22 cellular contexts compared by ENCODE assay signal in genomic region chr10:57351076-57351475, GRCh38.
DNase-seq lines count a peak whose midpoint lies in the region; ATAC-seq and TF ChIP-seq lines count a peak whose summit lies in the region.
"Had no signal": no experiment of that assay in that cellular context is flagged by ENCODE, and none has a peak within 500 bp of the region (broad histone marks: within the 10 kb centered on the region; RNA-seq: fewer than 3 reads in every experiment).

No MANE protein-coding gene starts in this region.

- no peaks in the 10 kb centered on the region for H3K4me1 ChIP-seq in endodermal cell (ENCODE audit: control insufficient read depth, insufficient read depth, low read length)
- H3K4me1 ChIP-seq in Caco-2: no peaks in the 10 kb centered on the region
- H3K4me1 ChIP-seq: A549; BLaER1 treated with 17β-estradiol and CSF1 and Interleukin-3, amounts not matched to agents 10 nM and 100 nM had no signal

- H3K27ac Mint-ChIP-seq in stimulated activated naive CD8-positive, alpha-beta T cell treated with anti-CD3 and anti-CD28 coated beads, Interleukin-15, amount 100 ng/mL, for 72 hours: no peak overlapping the region
- H3K27ac Mint-ChIP-seq in chondrocyte (ENCODE audit: unreplicated experiment) (no peak overlapping the region), endodermal cell (no peak overlapping the region), Caco-2 (ENCODE audit: unreplicated experiment) (no peak overlapping the region)
- H3K27ac Mint-ChIP-seq in activated T-helper 2 cell treated with anti-CD3 and anti-CD28 coated beads, Interferon-gamma antibody, Interleukin-2, Interleukin-4, amounts not matched to agents 10 μg/mL and 5 μg/mL and 100 μg/mL, durations not matched to agents 14 hours and 24 hours and 36 hours: no peak overlapping the region
- H3K27ac Mint-ChIP-seq: B cell; CD4-positive, alpha-beta T cell; CD8-positive, alpha-beta T cell had no signal

- intact Hi-C loops in Caco-2 (cut with micrococcal nuclease; ENCODE audit: unreplicated experiment): no loop called here
- intact Hi-C loops in activated T-helper 2 cell treated with anti-CD3 and anti-CD28 coated beads, Interferon-gamma antibody, Interleukin-2, Interleukin-4, amounts not matched to agents 10 μg/mL and 5 μg/mL and 100 μg/mL, durations not matched to agents 14 hours and 24 hours and 36 hours (cut with micrococcal nuclease): no loop called here

- POLR2A ChIA-PET in Caco-2 (lab: Charles Lee): no interaction called here

- 83 to 100% methylated on average over 1 to 2 of the region's 2 CpGs for WGBS in endodermal cell (ENCODE audit: insufficient coverage in 1 of 2, insufficient read length in 1 of 2), 2 experiments

- DNase-seq in stimulated activated naive CD8-positive, alpha-beta T cell treated with anti-CD3 and anti-CD28 coated beads, Interleukin-15, amount 100 ng/mL, for 72 hours: no peak
- no peak for DNase-seq in stimulated activated naive CD8-positive, alpha-beta T cell treated with anti-CD3 and anti-CD28 coated beads, Interleukin-15, Interleukin-2, amounts not matched to agents 100 U/mL and 50 U/mL, for 24 hours
- peak; percentile 72 for DNase-seq in chondrocyte (ENCODE audit: low spot score)
- peak; percentile 42 for DNase-seq in endodermal cell
- DNase-seq in Caco-2: no peak
- DNase-seq in activated T-helper 2 cell treated with anti-CD3 and anti-CD28 coated beads, Interferon-gamma antibody, Interleukin-2, Interleukin-4, amounts not matched to agents 10 μg/mL and 5 μg/mL and 100 μg/mL, durations not matched to agents 14 hours and 24 hours and 36 hours (ENCODE audit: low spot score): no peak
- DNase-seq: AML-193; CD4-positive, alpha-beta T cell; CD8-positive, alpha-beta T cell; DMS 273 treated with DMSO at 0.1 percent for 48 hours; DMS153; DMS79; DND-41; EL; GDM1 had no signal

- no peaks in the 10 kb centered on the region for H3K4me1 Mint-ChIP-seq in stimulated activated naive CD8-positive, alpha-beta T cell treated with anti-CD3 and anti-CD28 coated beads, Interleukin-15, amount 100 ng/mL, for 72 hours
- H3K4me1 Mint-ChIP-seq in chondrocyte (ENCODE audit: low read depth) (no peaks in the 10 kb centered on the region), endodermal cell (no peaks in the 10 kb centered on the region), Caco-2 (ENCODE audit: low read depth, unreplicated experiment) (no peaks in the 10 kb centered on the region)
- no peaks in the 10 kb centered on the region for H3K4me1 Mint-ChIP-seq in activated T-helper 2 cell treated with anti-CD3 and anti-CD28 coated beads, Interferon-gamma antibody, Interleukin-2, Interleukin-4, amounts not matched to agents 10 μg/mL and 5 μg/mL and 100 μg/mL, durations not matched to agents 14 hours and 24 hours and 36 hours (ENCODE audit: low read depth)
- H3K4me1 Mint-ChIP-seq: B cell had no signal

- no peaks in the 10 kb centered on the region for H3K36me3 ChIP-seq in endodermal cell (ENCODE audit: control insufficient read depth, insufficient read depth, low read length)
- no peaks in the 10 kb centered on the region for H3K36me3 ChIP-seq in Caco-2 (ENCODE audit: control insufficient read depth, insufficient read depth, low read length)
- H3K36me3 ChIP-seq: BLaER1 treated with 17β-estradiol and CSF1 and Interleukin-3, amounts not matched to agents 10 nM and 100 nM had no signal

- CTCF ChIA-PET in Caco-2 (lab: Charles Lee): no interaction called here

- peaks cover 0 to 12% of the 10 kb centered on the region in 2 donors for H3K9me3 Mint-ChIP-seq in stimulated activated naive CD8-positive, alpha-beta T cell treated with anti-CD3 and anti-CD28 coated beads, Interleukin-15, amount 100 ng/mL, for 72 hours
- H3K9me3 Mint-ChIP-seq in chondrocyte (ENCODE audit: low read depth) (peaks cover 10% of the 10 kb centered on the region), endodermal cell (peaks cover 10% of the 10 kb centered on the region), Caco-2 (ENCODE audit: unreplicated experiment) (peaks cover 11% of the 10 kb centered on the region)
- peaks cover 19% of the 10 kb centered on the region for H3K9me3 Mint-ChIP-seq in activated T-helper 2 cell treated with anti-CD3 and anti-CD28 coated beads, Interferon-gamma antibody, Interleukin-2, Interleukin-4, amounts not matched to agents 10 μg/mL and 5 μg/mL and 100 μg/mL, durations not matched to agents 14 hours and 24 hours and 36 hours

- peaks cover 7% of the 10 kb centered on the region for H3K9me3 ChIP-seq in endodermal cell (ENCODE audit: control insufficient read depth, low read length)
- peaks cover 6% of the 10 kb centered on the region; the same call in 1 of the 2 replicates for H3K9me3 ChIP-seq in Caco-2
- H3K9me3 ChIP-seq: A549; BLaER1 treated with 17β-estradiol and CSF1 and Interleukin-3, amounts not matched to agents 10 nM and 100 nM had no signal

- H3K36me3 Mint-ChIP-seq in chondrocyte (ENCODE audit: low read depth) (no peaks in the 10 kb centered on the region), endodermal cell (ENCODE audit: low read depth) (no peaks in the 10 kb centered on the region), Caco-2 (ENCODE audit: insufficient read depth, unreplicated experiment) (no peaks in the 10 kb centered on the region)
- no peaks in the 10 kb centered on the region for H3K36me3 Mint-ChIP-seq in activated T-helper 2 cell treated with anti-CD3 and anti-CD28 coated beads, Interferon-gamma antibody, Interleukin-2, Interleukin-4, amounts not matched to agents 10 μg/mL and 5 μg/mL and 100 μg/mL, durations not matched to agents 14 hours and 24 hours and 36 hours (ENCODE audit: low read depth)
- H3K36me3 Mint-ChIP-seq: CD8-positive, alpha-beta T cell had no signal

- no peak overlapping the region for H3K4me3 Mint-ChIP-seq in stimulated activated naive CD8-positive, alpha-beta T cell treated with anti-CD3 and anti-CD28 coated beads, Interleukin-15, amount 100 ng/mL, for 72 hours
- no peak overlapping the region for H3K4me3 Mint-ChIP-seq in chondrocyte (ENCODE audit: unreplicated experiment)
- H3K4me3 Mint-ChIP-seq in endodermal cell: no peak overlapping the region
- no peak overlapping the region for H3K4me3 Mint-ChIP-seq in Caco-2 (ENCODE audit: unreplicated experiment)
- H3K4me3 Mint-ChIP-seq in activated T-helper 2 cell treated with anti-CD3 and anti-CD28 coated beads, Interferon-gamma antibody, Interleukin-2, Interleukin-4, amounts not matched to agents 10 μg/mL and 5 μg/mL and 100 μg/mL, durations not matched to agents 14 hours and 24 hours and 36 hours (ENCODE audit: low read depth): no peak overlapping the region
- H3K4me3 Mint-ChIP-seq: B cell; CD4-positive, alpha-beta T cell; CD8-positive, alpha-beta T cell had no signal

- ATAC-seq in stimulated activated naive CD8-positive, alpha-beta T cell treated with anti-CD3 and anti-CD28 coated beads, Interleukin-15, amount 100 ng/mL, for 72 hours: peak; percentile 23
- no peak for ATAC-seq in stimulated activated naive CD8-positive, alpha-beta T cell treated with anti-CD3 and anti-CD28 coated beads, Interleukin-15, Interleukin-2, amounts not matched to agents 100 U/mL and 50 U/mL, for 24 hours
- no peak for ATAC-seq in GM21619 (IDR thresholded peaks at IDR 0.05; ENCODE audit: unreplicated experiment)
- ATAC-seq: A549; CD8-positive, alpha-beta T cell; GM12878 had no signal

- TF ChIP-seq CTCF in chondrocyte (IDR thresholded peaks at IDR 0.05) (no peak), endodermal cell (conservative IDR thresholded peaks at IDR 0.05) (no peak), Caco-2 (IDR thresholded peaks at IDR 0.05; ENCODE audit: insufficient read depth in 1 of 2, low read depth in 1 of 2, low read length in 1 of 2, severe bottlenecking in 1 of 2, unreplicated experiment in 1 of 2) (no peak)

- H3K27ac ChIP-seq in endodermal cell (ENCODE audit: low read depth, low read length): no peak overlapping the region
- H3K27ac ChIP-seq: 22Rv1; A549; BLaER1 treated with 17β-estradiol and CSF1 and Interleukin-3, amounts not matched to agents 10 nM and 100 nM; C4-2B had no signal

- H3K9ac ChIP-seq in endodermal cell (ENCODE audit: extremely low read depth, low read length, poor library complexity, severe bottlenecking): no peak overlapping the region
- H3K9ac ChIP-seq: BLaER1 treated with 17β-estradiol and CSF1 and Interleukin-3, amounts not matched to agents 10 nM and 100 nM had no signal

- no peaks in the 10 kb centered on the region for H3K27me3 Mint-ChIP-seq in stimulated activated naive CD8-positive, alpha-beta T cell treated with anti-CD3 and anti-CD28 coated beads, Interleukin-15, amount 100 ng/mL, for 72 hours
- H3K27me3 Mint-ChIP-seq in chondrocyte (ENCODE audit: low read depth) (no peaks in the 10 kb centered on the region), endodermal cell (ENCODE audit: insufficient read depth) (no peaks in the 10 kb centered on the region), Caco-2 (ENCODE audit: insufficient read depth, unreplicated experiment) (no peaks in the 10 kb centered on the region)
- H3K27me3 Mint-ChIP-seq in activated T-helper 2 cell treated with anti-CD3 and anti-CD28 coated beads, Interferon-gamma antibody, Interleukin-2, Interleukin-4, amounts not matched to agents 10 μg/mL and 5 μg/mL and 100 μg/mL, durations not matched to agents 14 hours and 24 hours and 36 hours (ENCODE audit: low read depth): no peaks in the 10 kb centered on the region
- H3K27me3 Mint-ChIP-seq: B cell; CD4-positive, alpha-beta T cell had no signal

- no TSS peak for BruUV-seq in Caco-2 (replicated peaks; lab: Mats Ljungman, UMichigan)

- H3K27me3 ChIP-seq in endodermal cell (ENCODE audit: control insufficient read depth, insufficient read depth, low read length, poor library complexity, severe bottlenecking) (no peaks in the 10 kb centered on the region), Caco-2 (replicated peaks; ENCODE audit: control insufficient read depth, insufficient read depth, low read length) (no peaks in the 10 kb centered on the region)
- H3K27me3 ChIP-seq: BLaER1 treated with 17β-estradiol and CSF1 and Interleukin-3, amounts not matched to agents 10 nM and 100 nM had no signal

- H3K4me3 ChIP-seq in endodermal cell (ENCODE audit: low read length) (no peak overlapping the region), Caco-2 (ENCODE audit: low read depth, low read length) (no peak overlapping the region)
- H3K4me3 ChIP-seq: A549; BLaER1 treated with 17β-estradiol and CSF1 and Interleukin-3, amounts not matched to agents 10 nM and 100 nM; GM12878 had no signal

Comparison
In these comparisons a context has a peak if more than half of its experiments do, and no peak if none do; other contexts are left out.
1. DNase-seq: peak in chondrocyte (single experiment) and endodermal cell (single experiment); none in stimulated activated naive CD8-positive, alpha-beta T cell treated with anti-CD3 and anti-CD28 coated beads, Interleukin-15, amount 100 ng/mL, for 72 hours (0 of 2), stimulated activated naive CD8-positive, alpha-beta T cell treated with anti-CD3 and anti-CD28 coated beads, Interleukin-15, Interleukin-2, amounts not matched to agents 100 U/mL and 50 U/mL, for 24 hours (single experiment), Caco-2 (0 of 2) and activated T-helper 2 cell treated with anti-CD3 and anti-CD28 coated beads, Interferon-gamma antibody, Interleukin-2, Interleukin-4, amounts not matched to agents 10 μg/mL and 5 μg/mL and 100 μg/mL, durations not matched to agents 14 hours and 24 hours and 36 hours (single experiment).